In genomic region chr15:25933456-25934158, GRCh38 we compare ENCODE assay signal across 8 cellular contexts.
A peak's percentile ranks its signal among the peaks of the same experiment; 100 is the strongest.
DNase-seq lines count a peak whose midpoint lies in the region; ATAC-seq, FAIRE-seq and TF ChIP-seq lines count a peak whose summit lies in the region.

No MANE protein-coding gene starts in this region.

- H3K9me3 ChIP-seq in pancreas (no peaks in the 10 kb centered on the region), testis (no peaks in the 10 kb centered on the region)

- peak; percentile 5 for DNase-seq in DMS153 treated with DMSO at 0.1 percent for 48 hours (lab: John Stamatoyannopoulos, UW; ENCODE audit: unreplicated experiment)
- peak; percentile 85 for DNase-seq in RPMI8226
- peak; percentile 65 for DNase-seq in activated naive CD4-positive, alpha-beta T cell treated with Interleukin-2 at 50 U/mL for 16 hours
- DNase-seq in head of caudate nucleus = peak; percentile 15 to 82 (median 56)
- peak in 5 of 6 donors; percentile 11 to 64 (median 40) for DNase-seq in pancreas
- peak; percentile 87 for DNase-seq in testis
- no peak for DNase-seq in NCI-H2081 treated with DMSO at 0.1 percent for 48 hours (lab: John Stamatoyannopoulos, UW)

- H3K27ac ChIP-seq in pancreas = no peak overlapping the region
- H3K27ac ChIP-seq in testis = no peak overlapping the region

- ATAC-seq in HG03045 (IDR thresholded peaks at IDR 0.05; ENCODE audit: unreplicated experiment) = peak; percentile 59
- peak in 3 of 4 donors; percentile 88 to 96 (median 91) for ATAC-seq in pancreas

- peak overlapping the region in 1 of 4 donors; percentile 13 for H3K4me3 ChIP-seq in pancreas
- H3K4me3 ChIP-seq in testis = no peak overlapping the region

- TF ChIP-seq POLR2A in testis (IDR thresholded peaks at IDR 0.05) = no peak

- TF ChIP-seq CTCF in pancreas (IDR thresholded peaks at IDR 0.05) (peak in 2 of 4 donors; percentile 30 to 43), testis (IDR thresholded peaks at IDR 0.05) (peak; percentile 50 to 57 (median 52))

- no peaks in the 10 kb centered on the region for H3K36me3 ChIP-seq in pancreas
- no peaks in the 10 kb centered on the region for H3K36me3 ChIP-seq in testis (ENCODE audit: low read depth, missing control alignments)

- no peak for FAIRE-seq in pancreas (lab: Jason Lieb, UNC)

- 10 to 14% methylated on average over 22 to 23 of the region's 23 CpGs for WGBS in pancreas, 2 donors
- WGBS in testis, 2 donors = 35 to 48% methylated on average over 19 to 23 of the region's 23 CpGs

- intact Hi-C loops in head of caudate nucleus (cut with DNase I) (no loop called here), pancreas (cut with DNase I) (no loop called here), testis (cut with DNase I; ENCODE audit: low total_unique reads) (no loop called here)

- H3K4me1 ChIP-seq in pancreas = no peaks in the 10 kb centered on the region
- H3K4me1 ChIP-seq in testis = peaks cover 3% of the 10 kb centered on the region

- H3K27me3 ChIP-seq in pancreas (no peaks in the 10 kb centered on the region), testis (no peaks in the 10 kb centered on the region)
